ENCODE assay signal across 22 cellular contexts in the genomic region with DNA sequence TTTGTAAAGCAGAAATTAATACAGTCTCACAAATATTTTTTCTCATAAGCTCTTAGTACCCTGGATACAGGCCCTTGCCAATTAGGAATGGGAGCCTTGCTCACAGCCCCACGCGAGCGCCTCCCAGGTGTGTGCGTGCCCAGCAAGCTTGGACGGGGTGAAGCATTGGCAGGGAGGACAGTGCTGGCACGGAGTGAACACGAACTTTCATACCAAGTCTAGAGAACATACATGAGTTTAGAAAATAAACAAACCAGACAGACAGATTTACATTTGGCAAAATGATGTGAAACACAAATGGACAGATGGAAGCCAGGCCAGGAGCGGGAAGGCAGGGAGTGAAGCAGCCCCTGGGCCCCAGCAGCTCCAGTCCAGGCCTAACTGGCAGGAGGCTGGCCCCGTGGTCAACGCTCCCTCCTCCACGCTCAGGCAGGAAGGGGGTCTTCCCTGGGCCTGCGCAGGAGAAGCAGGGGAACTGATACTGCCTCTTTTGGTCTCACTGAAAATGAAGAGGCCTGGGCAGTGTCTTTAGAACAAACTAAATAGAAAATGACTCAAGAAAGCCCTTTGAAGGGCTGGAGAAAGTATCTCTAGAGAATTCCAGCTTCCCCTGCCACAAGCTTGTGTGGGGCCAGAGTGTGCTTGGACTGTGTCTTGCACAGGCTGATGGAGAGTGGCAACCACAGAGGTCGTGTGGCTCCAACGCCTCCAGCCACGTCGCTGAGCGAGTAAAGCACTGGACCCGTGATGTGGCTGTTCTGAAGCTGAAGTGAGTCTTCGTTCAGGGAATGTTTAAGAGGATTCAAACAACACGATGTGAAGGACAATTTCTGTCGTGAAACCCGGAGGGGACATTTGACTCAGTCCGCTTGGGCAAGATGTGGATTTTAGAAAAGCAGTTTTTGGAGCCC. TPM values are rescaled to one million over a fixed set of nuclear protein-coding genes. Genes with fewer than 3 reads are reported as not detected.
A peak's percentile ranks its signal among the peaks of the same experiment; 100 is the strongest.
DNase-seq lines count a peak whose midpoint lies in the region; ATAC-seq lines count a peak whose summit lies in the region.
"Had no signal": no experiment of that assay in that cellular context is flagged by ENCODE, and none has a peak within 500 bp of the region (broad histone marks: within the 10 kb centered on the region; RNA-seq: fewer than 3 reads in every experiment).

No MANE protein-coding gene starts in this region.

- CTCF ChIA-PET in naive thymus-derived CD4-positive, alpha-beta T cell (lab: Charles Lee) = interaction anchor here (0.9 to 7.4 kb wide), 10 partner anchors 9 to 137 kb away, joined by 3 to 80 read pairs (median 8); no protein-coding TSS in a partner anchor

- POLR2A ChIA-PET in naive thymus-derived CD4-positive, alpha-beta T cell (lab: Charles Lee) = interaction anchor here (0.6 to 11.6 kb wide), 25 partner anchors 8 to 129 kb away, joined by 3 to 162 read pairs (median 5); a partner anchor contains a TSS

- peaks cover 21 to 59% of the 10 kb centered on the region in 2 donors for H3K4me1 ChIP-seq in naive thymus-derived CD4-positive, alpha-beta T cell (ENCODE audit: control insufficient read depth in 2 of 2, insufficient read depth in 2 of 2, low read length in 2 of 2)
- H3K4me1 ChIP-seq: Caco-2, gastrocnemius medialis had no signal

- H3K36me3 Mint-ChIP-seq in stimulated activated naive CD8-positive, alpha-beta T cell treated with anti-CD3 and anti-CD28 coated beads, Interleukin-15, Interleukin-2, amounts not matched to agents 100 ng/mL and 50 ng/mL, for 24 hours (ENCODE audit: low read depth) = peaks cover 23% of the 10 kb centered on the region
- peaks cover 41% of the 10 kb centered on the region for H3K36me3 Mint-ChIP-seq in activated naive CD8-positive, alpha-beta T cell treated with anti-CD3 and anti-CD28 coated beads for 36 hours
- peaks cover 4 to 78% (median 51%) of the 10 kb centered on the region in 5 donors for H3K36me3 Mint-ChIP-seq in naive thymus-derived CD4-positive, alpha-beta T cell
- H3K36me3 Mint-ChIP-seq: WTC11 had no signal

- intact Hi-C loops in naive thymus-derived CD4-positive, alpha-beta T cell (cut with micrococcal nuclease) = no loop called here

- H3K27me3 ChIP-seq in naive thymus-derived CD4-positive, alpha-beta T cell (ENCODE audit: control insufficient read depth in 2 of 2, insufficient read depth in 2 of 2, low read length in 2 of 2) = no peaks in the 10 kb centered on the region
- H3K27me3 ChIP-seq: cardiac muscle cell, dorsolateral prefrontal cortex, gastrocnemius medialis had no signal

- H3K9me3 ChIP-seq in naive thymus-derived CD4-positive, alpha-beta T cell (ENCODE audit: control insufficient read depth in 2 of 3, low read length in 3 of 3) = no peaks in the 10 kb centered on the region
- H3K9me3 ChIP-seq: Caco-2, gastrocnemius medialis, mucosa of descending colon had no signal

- H3K27ac ChIP-seq in naive thymus-derived CD4-positive, alpha-beta T cell (ENCODE audit: low read depth, low read length) = peak overlapping the region; percentile 52
- H3K27ac ChIP-seq: cardiac muscle cell, gastrocnemius medialis, KMS-11 had no signal

- peak overlapping the region; percentile 49 for H3K27ac Mint-ChIP-seq in stimulated activated naive CD8-positive, alpha-beta T cell treated with anti-CD3 and anti-CD28 coated beads, Interleukin-15, Interleukin-2, amounts not matched to agents 100 ng/mL and 50 ng/mL, for 24 hours
- peak overlapping the region; percentile 78 for H3K27ac Mint-ChIP-seq in activated naive CD8-positive, alpha-beta T cell treated with anti-CD3 and anti-CD28 coated beads for 36 hours
- peak overlapping the region; percentile 59 to 99 (median 97) for H3K27ac Mint-ChIP-seq in naive thymus-derived CD4-positive, alpha-beta T cell
- H3K27ac Mint-ChIP-seq: WTC11 had no signal

- H3K4me3 Mint-ChIP-seq in stimulated activated naive CD8-positive, alpha-beta T cell treated with anti-CD3 and anti-CD28 coated beads, Interleukin-15, Interleukin-2, amounts not matched to agents 100 ng/mL and 50 ng/mL, for 24 hours = no peak overlapping the region
- no peak overlapping the region for H3K4me3 Mint-ChIP-seq in activated naive CD8-positive, alpha-beta T cell treated with anti-CD3 and anti-CD28 coated beads for 36 hours
- H3K4me3 Mint-ChIP-seq in naive thymus-derived CD4-positive, alpha-beta T cell = peak overlapping the region in 9 of 10 donors; percentile 3 to 82 (median 74)
- H3K4me3 Mint-ChIP-seq: WTC11 had no signal

- H3K4me1 Mint-ChIP-seq in stimulated activated naive CD8-positive, alpha-beta T cell treated with anti-CD3 and anti-CD28 coated beads, Interleukin-15, Interleukin-2, amounts not matched to agents 100 ng/mL and 50 ng/mL, for 24 hours (ENCODE audit: low read depth) = peaks cover 52% of the 10 kb centered on the region
- peaks cover 57% of the 10 kb centered on the region for H3K4me1 Mint-ChIP-seq in activated naive CD8-positive, alpha-beta T cell treated with anti-CD3 and anti-CD28 coated beads for 36 hours
- H3K4me1 Mint-ChIP-seq in naive thymus-derived CD4-positive, alpha-beta T cell = peaks cover 30 to 87% (median 74%) of the 10 kb centered on the region in 7 donors

- no peaks in the 10 kb centered on the region for H3K9me3 Mint-ChIP-seq in stimulated activated naive CD8-positive, alpha-beta T cell treated with anti-CD3 and anti-CD28 coated beads, Interleukin-15, Interleukin-2, amounts not matched to agents 100 ng/mL and 50 ng/mL, for 24 hours
- H3K9me3 Mint-ChIP-seq in activated naive CD8-positive, alpha-beta T cell treated with anti-CD3 and anti-CD28 coated beads for 36 hours = no peaks in the 10 kb centered on the region
- H3K9me3 Mint-ChIP-seq in naive thymus-derived CD4-positive, alpha-beta T cell = peaks cover 0 to 2% (median 0%) of the 10 kb centered on the region in 11 donors
- H3K9me3 Mint-ChIP-seq: WTC11 had no signal

- no peak for ATAC-seq in stimulated activated naive CD8-positive, alpha-beta T cell treated with anti-CD3 and anti-CD28 coated beads, Interleukin-15, Interleukin-2, amounts not matched to agents 100 U/mL and 50 U/mL, for 24 hours
- ATAC-seq in naive thymus-derived CD4-positive, alpha-beta T cell = no peak
- ATAC-seq in HG03025 (IDR thresholded peaks at IDR 0.05; ENCODE audit: low FRiP score, unreplicated experiment) = no peak
- ATAC-seq: gastrocnemius medialis, HCT116, Right ventricle myocardium inferior, WTC11 had no signal

- no peak for DNase-seq in stimulated activated naive CD8-positive, alpha-beta T cell treated with anti-CD3 and anti-CD28 coated beads, Interleukin-15, Interleukin-2, amounts not matched to agents 100 U/mL and 50 U/mL, for 24 hours
- DNase-seq in activated naive CD8-positive, alpha-beta T cell treated with anti-CD3 and anti-CD28 coated beads for 36 hours = no peak
- no peak for DNase-seq in naive thymus-derived CD4-positive, alpha-beta T cell
- DNase-seq in SHP77 treated with DMSO at 0.1 percent for 48 hours (lab: John Stamatoyannopoulos, UW) (no peak), NOMO-1 (lab: John Stamatoyannopoulos, UW; ENCODE audit: unreplicated experiment in 2 of 2) (no peak)
- DNase-seq: Caco-2; erythroblast; gastrocnemius medialis; mucosa of descending colon; NCI-H1092; NCI-H2081 treated with DMSO at 0.1 percent for 48 hours; NCI-H524 treated with DMSO at 0.1 percent for 48 hours; occipital lobe; stimulated activated CD4-positive, alpha-beta T cell treated with anti-CD3 and anti-CD28 coated beads, Interleukin-1b, Interleukin-23, amount 100 ng/mL, for 48 hours had no signal

- peaks cover 0 to 35% (median 0%) of the 10 kb centered on the region in 3 experiments for H3K36me3 ChIP-seq in naive thymus-derived CD4-positive, alpha-beta T cell (ENCODE audit: control insufficient read depth in 2 of 3, insufficient read depth in 3 of 3, low read length in 3 of 3)
- H3K36me3 ChIP-seq: cardiac muscle cell had no signal

- H3K27me3 Mint-ChIP-seq in stimulated activated naive CD8-positive, alpha-beta T cell treated with anti-CD3 and anti-CD28 coated beads, Interleukin-15, Interleukin-2, amounts not matched to agents 100 ng/mL and 50 ng/mL, for 24 hours = no peaks in the 10 kb centered on the region
- H3K27me3 Mint-ChIP-seq in activated naive CD8-positive, alpha-beta T cell treated with anti-CD3 and anti-CD28 coated beads for 36 hours = no peaks in the 10 kb centered on the region
- no peaks in the 10 kb centered on the region for H3K27me3 Mint-ChIP-seq in naive thymus-derived CD4-positive, alpha-beta T cell

- no peak overlapping the region for H3K4me3 ChIP-seq in naive thymus-derived CD4-positive, alpha-beta T cell (ENCODE audit: low read length)
- H3K4me3 ChIP-seq: cardiac muscle cell, dorsolateral prefrontal cortex, gastrocnemius medialis, mucosa of descending colon had no signal

RNA-seq across cellular contexts. Expression of a gene that starts 9.9 kb away (rescaled TPM):
- 1 to 10 TPM; 7.5 to 7.8 TPM for total RNA-seq in activated naive CD8-positive, alpha-beta T cell treated with anti-CD3 and anti-CD28 coated beads for 36 hours
- total RNA-seq in naive thymus-derived CD4-positive, alpha-beta T cell = 1 to 10 TPM in 4 of 5 experiments, under 1 TPM in 1; 0.29 to 2.2 (median 1.4) TPM
- polyA plus RNA-seq in naive thymus-derived CD4-positive, alpha-beta T cell = 1 to 10 TPM in 1 of 2 donors, under 1 TPM in 1; 0.27 to 1.0 TPM
- total RNA-seq: Right ventricle myocardium inferior had no signal

RNA-seq across cellular contexts. Expression of a gene that starts 47.4 kb away (rescaled TPM):
- 10 to 100 TPM; 81.2 to 88.1 TPM for total RNA-seq in activated naive CD8-positive, alpha-beta T cell treated with anti-CD3 and anti-CD28 coated beads for 36 hours
- total RNA-seq in naive thymus-derived CD4-positive, alpha-beta T cell = 100 to 1,000 TPM; 112 to 204 (median 160) TPM
- 10 to 100 TPM; 46.6 to 73.3 TPM for polyA plus RNA-seq in naive thymus-derived CD4-positive, alpha-beta T cell

Comparison
In these comparisons a context has a peak if more than half of its experiments do, and no peak if none do; other contexts are left out.
1. H3K4me3 Mint-ChIP-seq: peak in naive thymus-derived CD4-positive, alpha-beta T cell (9 of 10); none in stimulated activated naive CD8-positive, alpha-beta T cell treated with anti-CD3 and anti-CD28 coated beads, Interleukin-15, Interleukin-2, amounts not matched to agents 100 ng/mL and 50 ng/mL, for 24 hours (single experiment) and activated naive CD8-positive, alpha-beta T cell treated with anti-CD3 and anti-CD28 coated beads for 36 hours (single experiment).
2. Peak in every context shown above with its lines, with median percentiles within 50 percentile points of each other: H3K27ac Mint-ChIP-seq.